ENCODE assay signal across 8 cellular contexts in genomic region chr2:101387151-101387807, GRCh38. TPM values are rescaled to one million over a fixed set of nuclear protein-coding genes. Genes with fewer than 3 reads are reported as not detected.
DNase-seq lines count a peak whose midpoint lies in the region; ATAC-seq and TF ChIP-seq lines count a peak whose summit lies in the region.

TSS of gene CREG2 (minus strand) at chr2:101387503. CDS start at chr2:101387457, 46 bp downstream.

- peaks cover 11% of the 10 kb centered on the region for H3K4me1 Mint-ChIP-seq in activated T-helper 1 cell treated with anti-CD3 and anti-CD28 coated beads, Interleukin-12 subunit alpha, Interleukin-12 subunit beta, Interleukin-2, Interleukin-4 antibody, amounts not matched to agents 30 ng/mL and 10 ng/mL and 1 ng/mL, durations not matched to agents 14 hours and 24 hours and 36 hours (ENCODE audit: low read depth)
- H3K4me1 Mint-ChIP-seq in naive B cell, result peaks cover 4 to 16% (median 6%) of the 10 kb centered on the region in 3 donors
- peaks cover 6 to 19% of the 10 kb centered on the region in 2 donors for H3K4me1 Mint-ChIP-seq in stimulated activated naive B cell treated with anti-CD40 and anti-IgM and Interleukin-4, amounts not matched to agents 10 μg/mL and 1 μg/mL and 100 μg/mL, for 72 hours

- intact Hi-C loops in activated T-helper 1 cell treated with anti-CD3 and anti-CD28 coated beads, Interleukin-12 subunit alpha, Interleukin-12 subunit beta, Interleukin-2, Interleukin-4 antibody, amounts not matched to agents 30 ng/mL and 10 ng/mL and 1 ng/mL, durations not matched to agents 14 hours and 24 hours and 36 hours (cut with micrococcal nuclease), result loop anchor here (1.0 to 10.0 kb wide), 4 partner anchors 44 to 372 kb away; partner anchors contain the start of gene CNOT11

- no peak within 1 kb of the TSS for H3K27ac Mint-ChIP-seq in activated T-helper 1 cell treated with anti-CD3 and anti-CD28 coated beads, Interleukin-12 subunit alpha, Interleukin-12 subunit beta, Interleukin-2, Interleukin-4 antibody, amounts not matched to agents 30 ng/mL and 10 ng/mL and 1 ng/mL, durations not matched to agents 14 hours and 24 hours and 36 hours
- no peak within 1 kb of the TSS for H3K27ac Mint-ChIP-seq in naive B cell
- H3K27ac Mint-ChIP-seq in stimulated activated naive B cell treated with anti-CD40 and anti-IgM and Interleukin-4, amounts not matched to agents 10 μg/mL and 1 μg/mL and 100 μg/mL, for 72 hours, result no peak within 1 kb of the TSS

- peak within 1 kb of the TSS; percentile 22 to 58 (median 56) for H3K4me3 ChIP-seq in fibroblast of lung (replicated peaks in 1 of 4; ENCODE audit: control extremely low read depth in 1 of 4, insufficient read depth in 1 of 4, low read depth in 3 of 4, low read length in 4 of 4)

- H3K27me3 ChIP-seq in fibroblast of lung (ENCODE audit: control insufficient read depth, insufficient read depth, low read length), result peaks cover 9% of the 10 kb centered on the region

- DNase-seq in NCI-H146 (lab: John Stamatoyannopoulos, UW) (peak; percentile 32), NCI-H146 treated with DMSO at 0.1 percent for 48 hours (lab: John Stamatoyannopoulos, UW; ENCODE audit: unreplicated experiment) (no peak), NOMO-1 (lab: John Stamatoyannopoulos, UW; ENCODE audit: unreplicated experiment in 2 of 2) (peak; percentile 26 to 42), fibroblast of lung (ENCODE audit: low read depth in 2 of 2) (peak; percentile 56 to 59), naive B cell (peak; percentile 43)
- DNase-seq in activated T-helper 1 cell treated with anti-CD3 and anti-CD28 coated beads, Interleukin-12 subunit alpha, Interleukin-12 subunit beta, Interleukin-2, Interleukin-4 antibody, amounts not matched to agents 30 ng/mL and 10 ng/mL and 1 ng/mL, durations not matched to agents 14 hours and 24 hours and 36 hours (ENCODE audit: low spot score), result peak; percentile 56
- peak; percentile 33 for DNase-seq in stimulated activated naive B cell treated with anti-CD40 and anti-IgM and Interleukin-4, amounts not matched to agents 10 μg/mL and 1 μg/mL and 100 μg/mL, for 72 hours

- H3K79me2 ChIP-seq in fibroblast of lung (ENCODE audit: control insufficient read depth, insufficient read depth, low read length), result no peaks in the 10 kb centered on the region

- peak within 1 kb of the TSS; percentile 86 for H3K4me2 ChIP-seq in fibroblast of lung (ENCODE audit: extremely low read depth, insufficient read depth, low read length)

- ATAC-seq in naive B cell (ENCODE audit: low read depth in 2 of 2) (peak; percentile 89 to 94), GM21619 (IDR thresholded peaks at IDR 0.05; ENCODE audit: unreplicated experiment) (no peak)
- ATAC-seq in stimulated activated naive B cell treated with anti-CD40 and anti-IgM and Interleukin-4, amounts not matched to agents 10 μg/mL and 1 μg/mL and 100 μg/mL, for 72 hours (replicated peaks), result peak; percentile 88 to 90

- H3K9me3 ChIP-seq in fibroblast of lung (ENCODE audit: control insufficient read depth, insufficient read depth, low read depth, low read length), result no peaks in the 10 kb centered on the region

- H3K27me3 Mint-ChIP-seq in activated T-helper 1 cell treated with anti-CD3 and anti-CD28 coated beads, Interleukin-12 subunit alpha, Interleukin-12 subunit beta, Interleukin-2, Interleukin-4 antibody, amounts not matched to agents 30 ng/mL and 10 ng/mL and 1 ng/mL, durations not matched to agents 14 hours and 24 hours and 36 hours (ENCODE audit: insufficient read depth), result peaks cover 64% of the 10 kb centered on the region
- H3K27me3 Mint-ChIP-seq in naive B cell, result peaks cover 63 to 81% (median 75%) of the 10 kb centered on the region in 3 donors
- H3K27me3 Mint-ChIP-seq in stimulated activated naive B cell treated with anti-CD40 and anti-IgM and Interleukin-4, amounts not matched to agents 10 μg/mL and 1 μg/mL and 100 μg/mL, for 72 hours, result peaks cover 46 to 49% of the 10 kb centered on the region in 2 donors

- no peaks in the 10 kb centered on the region for H3K36me3 ChIP-seq in fibroblast of lung (ENCODE audit: control insufficient read depth, insufficient read depth, low read length)

- peak within 1 kb of the TSS; percentile 65 for H3K4me3 Mint-ChIP-seq in activated T-helper 1 cell treated with anti-CD3 and anti-CD28 coated beads, Interleukin-12 subunit alpha, Interleukin-12 subunit beta, Interleukin-2, Interleukin-4 antibody, amounts not matched to agents 30 ng/mL and 10 ng/mL and 1 ng/mL, durations not matched to agents 14 hours and 24 hours and 36 hours
- H3K4me3 Mint-ChIP-seq in naive B cell, result peak within 1 kb of the TSS; percentile 60 to 86 (median 76)
- H3K4me3 Mint-ChIP-seq in stimulated activated naive B cell treated with anti-CD40 and anti-IgM and Interleukin-4, amounts not matched to agents 10 μg/mL and 1 μg/mL and 100 μg/mL, for 72 hours, result peak within 1 kb of the TSS; percentile 70 to 80

- TF ChIP-seq CTCF in fibroblast of lung (conservative IDR thresholded peaks at IDR 0.05 in 1 of 2, IDR thresholded peaks at IDR 0.05 in 1 of 2; ENCODE audit: low read depth in 1 of 2, low read length in 2 of 2), result peak; percentile 43 to 46

- no peaks in the 10 kb centered on the region for H3K36me3 Mint-ChIP-seq in activated T-helper 1 cell treated with anti-CD3 and anti-CD28 coated beads, Interleukin-12 subunit alpha, Interleukin-12 subunit beta, Interleukin-2, Interleukin-4 antibody, amounts not matched to agents 30 ng/mL and 10 ng/mL and 1 ng/mL, durations not matched to agents 14 hours and 24 hours and 36 hours (ENCODE audit: low read depth)
- H3K36me3 Mint-ChIP-seq in naive B cell, result peaks cover 0 to 6% of the 10 kb centered on the region in 2 donors
- H3K36me3 Mint-ChIP-seq in stimulated activated naive B cell treated with anti-CD40 and anti-IgM and Interleukin-4, amounts not matched to agents 10 μg/mL and 1 μg/mL and 100 μg/mL, for 72 hours, result no peaks in the 10 kb centered on the region

- H4K20me1 ChIP-seq in fibroblast of lung (ENCODE audit: control insufficient read depth, extremely low read depth, insufficient read depth, low read length), result no peaks in the 10 kb centered on the region

- no peak within 1 kb of the TSS for H3K9ac ChIP-seq in fibroblast of lung (ENCODE audit: insufficient read depth, low read length)

- H3K4me1 ChIP-seq in fibroblast of lung (ENCODE audit: control insufficient read depth, extremely low read depth, insufficient read depth, low read length), result peaks cover 2% of the 10 kb centered on the region

- H2AFZ ChIP-seq in fibroblast of lung (ENCODE audit: low read length), result peak within 1 kb of the TSS; percentile 74

- H3K9me3 Mint-ChIP-seq in activated T-helper 1 cell treated with anti-CD3 and anti-CD28 coated beads, Interleukin-12 subunit alpha, Interleukin-12 subunit beta, Interleukin-2, Interleukin-4 antibody, amounts not matched to agents 30 ng/mL and 10 ng/mL and 1 ng/mL, durations not matched to agents 14 hours and 24 hours and 36 hours, result no peaks in the 10 kb centered on the region
- peaks cover 0 to under 1% (median 0%) of the 10 kb centered on the region in 7 donors for H3K9me3 Mint-ChIP-seq in naive B cell
- H3K9me3 Mint-ChIP-seq in stimulated activated naive B cell treated with anti-CD40 and anti-IgM and Interleukin-4, amounts not matched to agents 10 μg/mL and 1 μg/mL and 100 μg/mL, for 72 hours, result no peaks in the 10 kb centered on the region

- no peak within 1 kb of the TSS for H3K27ac ChIP-seq in fibroblast of lung (ENCODE audit: insufficient read depth, low read length)

RNA-seq across cellular contexts. Expression of gene CREG2, which starts in this region (rescaled TPM):
- total RNA-seq in activated T-helper 1 cell treated with anti-CD3 and anti-CD28 coated beads, Interleukin-12 subunit alpha, Interleukin-12 subunit beta, Interleukin-2, Interleukin-4 antibody, amounts not matched to agents 30 ng/mL and 10 ng/mL and 1 ng/mL, durations not matched to agents 14 hours and 24 hours and 36 hours, result not detected in 2 replicates
- under 0.01 and 0.50 TPM in 2 replicates for total RNA-seq in fibroblast of lung
- polyA plus RNA-seq in fibroblast of lung (0.08 and 0.84 TPM in 2 replicates), naive B cell (ENCODE audit: low read depth in 6 of 6) (not detected)
- polyA plus RNA-seq in fibroblast of lung (2012), result 0.36 TPM in 1 of 2 replicates, not detected in the other
- 0.59 TPM in 1 of 2 replicates, not detected in the other for polyA minus RNA-seq in fibroblast of lung (ENCODE audit: low replicate concordance)

Comparison
In these comparisons a context has a peak if more than half of its experiments do, and no peak if none do; other contexts are left out.
1. Peak in DNase-seq in activated T-helper 1 cell treated with anti-CD3 and anti-CD28 coated beads, Interleukin-12 subunit alpha, Interleukin-12 subunit beta, Interleukin-2, Interleukin-4 antibody, amounts not matched to agents 30 ng/mL and 10 ng/mL and 1 ng/mL, durations not matched to agents 14 hours and 24 hours and 36 hours; RNA of the gene not detected or under 1 TPM.
2. Peak in DNase-seq, H3K4me3 ChIP-seq and H3K4me2 ChIP-seq in fibroblast of lung; RNA of the gene not detected or under 1 TPM.
3. Peak in DNase-seq and ATAC-seq in naive B cell; RNA of the gene not detected or under 1 TPM.